ENCODE assay signal across 8 cellular contexts in the genomic region with DNA sequence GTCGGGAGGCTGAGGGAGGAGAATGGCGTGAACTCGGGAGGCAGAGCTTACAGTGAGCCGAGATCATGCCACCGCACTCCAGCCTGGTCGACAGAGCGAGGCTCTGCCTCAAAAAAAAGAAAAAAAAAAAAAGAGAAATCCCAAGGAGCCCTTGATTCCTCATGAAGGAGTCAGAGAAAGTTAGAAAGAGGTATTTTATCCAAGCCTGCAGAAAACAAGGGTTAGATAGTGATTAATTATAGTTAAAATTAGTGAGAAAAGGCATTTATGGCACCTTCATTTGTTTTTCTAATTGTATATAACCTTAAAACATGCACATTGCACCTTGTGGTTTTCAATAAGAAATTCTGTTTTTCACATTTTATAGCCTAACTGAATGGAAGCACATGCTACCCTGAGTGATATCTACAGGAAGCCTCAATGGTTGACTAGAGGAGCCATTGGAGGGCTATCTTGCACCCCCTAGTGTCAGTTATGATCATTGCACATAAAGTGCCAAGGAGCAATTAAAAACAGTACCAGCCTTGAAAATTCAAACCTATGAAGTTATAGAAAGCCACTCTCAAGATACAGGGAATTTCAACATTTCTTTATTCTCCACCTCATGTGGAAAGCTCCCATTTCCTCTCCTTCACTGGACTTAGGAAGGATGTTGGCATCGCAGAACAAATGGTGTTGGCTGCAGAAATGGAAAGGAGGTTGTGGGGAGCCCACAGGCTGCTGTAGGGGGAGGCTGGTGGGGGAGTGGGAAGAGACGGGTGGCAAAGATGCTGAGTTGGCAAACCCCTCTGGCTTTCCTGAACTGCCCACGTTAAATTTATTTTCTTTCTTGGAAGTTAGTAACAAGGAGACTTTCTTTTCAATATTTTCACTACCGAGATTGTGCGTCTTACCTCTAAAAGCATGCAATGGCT. TPM values are rescaled to one million over a fixed set of nuclear protein-coding genes. Genes with fewer than 3 reads are reported as not detected.
DNase-seq lines count a peak whose midpoint lies in the region; ATAC-seq and TF ChIP-seq lines count a peak whose summit lies in the region.

No MANE protein-coding gene starts in this region.

- CTCF ChIA-PET in activated CD8-positive, alpha-beta T cell treated with anti-CD3 and anti-CD28 coated beads, Interleukin-2, amount 10 ng/mL, durations not matched to agents 7 days and 5 days (lab: Charles Lee) = interaction anchor here (0.6 to 9.6 kb wide), 6 partner anchors 10 to 833 kb away, joined by 3 to 143 read pairs (median 4); no protein-coding TSS in a partner anchor

- DNase-seq in activated gamma-delta T cell treated with Interleukin-2 at 50 U/mL for 16 hours (peak; percentile 36), activated gamma-delta T cell (lab: John Stamatoyannopoulos, UW) (no peak), NCI-H1105 treated with DMSO at 0.1 percent for 48 hours (lab: John Stamatoyannopoulos, UW) (peak; percentile 20), fibroblast of peridontal ligament (ENCODE audit: extremely low read depth) (peak; percentile 46), nephron progenitor cell (no peak), hippocampal formation (lab: John Stamatoyannopoulos, UW) (no peak)
- peak; percentile 70 for DNase-seq in activated CD8-positive, alpha-beta T cell treated with anti-CD3 and anti-CD28 coated beads, Interleukin-2, amount 10 ng/mL, durations not matched to agents 7 days and 5 days

- no peaks in the 10 kb centered on the region for H3K9me3 Mint-ChIP-seq in activated CD8-positive, alpha-beta T cell treated with anti-CD3 and anti-CD28 coated beads, Interleukin-2, amount 10 ng/mL, durations not matched to agents 7 days and 5 days (ENCODE audit: insufficient read depth)
- H3K9me3 Mint-ChIP-seq in nephron progenitor cell = peaks cover 5% of the 10 kb centered on the region

- peak; percentile 61 for TF ChIP-seq CTCF in nephron progenitor cell (IDR thresholded peaks at IDR 0.05)

- POLR2A ChIA-PET in activated CD8-positive, alpha-beta T cell treated with anti-CD3 and anti-CD28 coated beads, Interleukin-2, amount 10 ng/mL, durations not matched to agents 7 days and 5 days (lab: Charles Lee) = no interaction called here

- ATAC-seq in activated CD8-positive, alpha-beta T cell treated with anti-CD3 and anti-CD28 coated beads, Interleukin-2, amount 10 ng/mL, durations not matched to agents 7 days and 5 days = peak; percentile 57
- ATAC-seq in HG02981 (IDR thresholded peaks at IDR 0.05; ENCODE audit: unreplicated experiment) = no peak

- H3K36me3 Mint-ChIP-seq in activated CD8-positive, alpha-beta T cell treated with anti-CD3 and anti-CD28 coated beads, Interleukin-2, amount 10 ng/mL, durations not matched to agents 7 days and 5 days (ENCODE audit: low read depth) = no peaks in the 10 kb centered on the region
- H3K36me3 Mint-ChIP-seq in nephron progenitor cell (ENCODE audit: low read depth) = no peaks in the 10 kb centered on the region

- no peaks in the 10 kb centered on the region for H3K27me3 Mint-ChIP-seq in activated CD8-positive, alpha-beta T cell treated with anti-CD3 and anti-CD28 coated beads, Interleukin-2, amount 10 ng/mL, durations not matched to agents 7 days and 5 days (ENCODE audit: low read depth)
- H3K27me3 Mint-ChIP-seq in nephron progenitor cell (ENCODE audit: low read depth, poor library complexity) = no peaks in the 10 kb centered on the region

- H3K4me3 Mint-ChIP-seq in activated CD8-positive, alpha-beta T cell treated with anti-CD3 and anti-CD28 coated beads, Interleukin-2, amount 10 ng/mL, durations not matched to agents 7 days and 5 days = no peak overlapping the region
- H3K4me3 Mint-ChIP-seq in nephron progenitor cell = no peak overlapping the region

- peaks cover 25% of the 10 kb centered on the region for H3K4me1 Mint-ChIP-seq in activated CD8-positive, alpha-beta T cell treated with anti-CD3 and anti-CD28 coated beads, Interleukin-2, amount 10 ng/mL, durations not matched to agents 7 days and 5 days (ENCODE audit: low read depth)
- no peaks in the 10 kb centered on the region for H3K4me1 Mint-ChIP-seq in nephron progenitor cell

- H3K27ac Mint-ChIP-seq in activated CD8-positive, alpha-beta T cell treated with anti-CD3 and anti-CD28 coated beads, Interleukin-2, amount 10 ng/mL, durations not matched to agents 7 days and 5 days = no peak overlapping the region
- H3K27ac Mint-ChIP-seq in nephron progenitor cell = no peak overlapping the region

RNA-seq across cellular contexts. Expression of a gene that starts 48.5 kb away (rescaled TPM):
- under 1 TPM; 0.18 to 0.39 TPM for total RNA-seq in activated CD8-positive, alpha-beta T cell treated with anti-CD3 and anti-CD28 coated beads, Interleukin-2, amount 10 ng/mL, durations not matched to agents 7 days and 5 days

Comparison
In these comparisons a context has a peak if more than half of its experiments do, and no peak if none do; other contexts are left out.
1. DNase-seq: peak in activated gamma-delta T cell treated with Interleukin-2 at 50 U/mL for 16 hours (single experiment), NCI-H1105 treated with DMSO at 0.1 percent for 48 hours (single experiment), activated CD8-positive, alpha-beta T cell treated with anti-CD3 and anti-CD28 coated beads, Interleukin-2, amount 10 ng/mL, durations not matched to agents 7 days and 5 days (single experiment) and fibroblast of peridontal ligament (single experiment); none in activated gamma-delta T cell (single experiment), nephron progenitor cell (single experiment) and hippocampal formation (0 of 2).